9 cellular contexts compared by ENCODE assay signal in genomic region chr20:33647603-33648395, GRCh38. TPM values are rescaled to one million over a fixed set of nuclear protein-coding genes. Genes with fewer than 3 reads are reported as not detected.
DNase-seq lines count a peak whose midpoint lies in the region; ATAC-seq and TF ChIP-seq lines count a peak whose summit lies in the region.
"Had no signal": no experiment of that assay in that cellular context is flagged by ENCODE, and none has a peak within 500 bp of the region (broad histone marks: within the 10 kb centered on the region; RNA-seq: fewer than 3 reads in every experiment).

No MANE protein-coding gene starts in this region.

- H3K9me2 ChIP-seq in hepatocyte (replicated peaks; ENCODE audit: insufficient read depth): no peaks in the 10 kb centered on the region

- peaks cover 19% of the 10 kb centered on the region for H3K4me1 Mint-ChIP-seq in stimulated activated naive CD8-positive, alpha-beta T cell treated with anti-CD3 and anti-CD28 coated beads, Interleukin-15, amount 100 ng/mL, for 72 hours

- no peaks in the 10 kb centered on the region for H3K27me3 ChIP-seq in stomach
- H3K27me3 ChIP-seq in hepatocyte: no peaks in the 10 kb centered on the region
- no peaks in the 10 kb centered on the region for H3K27me3 ChIP-seq in SJCRH30

- no peak overlapping the region for H3K4me3 Mint-ChIP-seq in stimulated activated naive CD8-positive, alpha-beta T cell treated with anti-CD3 and anti-CD28 coated beads, Interleukin-15, amount 100 ng/mL, for 72 hours

- TF ChIP-seq CTCF in stomach (IDR thresholded peaks at IDR 0.05) (peak in 1 of 7 experiments; percentile 4), hepatocyte (IDR thresholded peaks at IDR 0.05; ENCODE audit: poor library complexity) (no peak)

- H3K79me2 ChIP-seq in hepatocyte: no peaks in the 10 kb centered on the region

- H3K27ac Mint-ChIP-seq in stimulated activated naive CD8-positive, alpha-beta T cell treated with anti-CD3 and anti-CD28 coated beads, Interleukin-15, amount 100 ng/mL, for 72 hours: peak overlapping the region in 1 of 2 donors; percentile 54

- H3K27me3 Mint-ChIP-seq in stimulated activated naive CD8-positive, alpha-beta T cell treated with anti-CD3 and anti-CD28 coated beads, Interleukin-15, amount 100 ng/mL, for 72 hours: no peaks in the 10 kb centered on the region

- no peak overlapping the region for H2AFZ ChIP-seq in hepatocyte

- peaks cover 13 to 34% (median 33%) of the 10 kb centered on the region in 4 donors for H3K36me3 ChIP-seq in stomach
- H3K36me3 ChIP-seq in hepatocyte (replicated peaks; ENCODE audit: insufficient read depth, low read depth): no peaks in the 10 kb centered on the region
- H3K36me3 ChIP-seq in SJCRH30: no peaks in the 10 kb centered on the region; the same call in none of the 2 replicates

- TF ChIP-seq POLR2A in stomach (IDR thresholded peaks at IDR 0.05): no peak

- no peak for TF ChIP-seq EP300 in stomach (IDR thresholded peaks at IDR 0.05)

- H3K9me3 ChIP-seq in stomach (no peaks in the 10 kb centered on the region), hepatocyte (ENCODE audit: low read depth) (no peaks in the 10 kb centered on the region), SJCRH30 (replicated peaks) (no peaks in the 10 kb centered on the region)

- H3K27ac ChIP-seq in stomach: peak overlapping the region; percentile 68 to 78 (median 74)
- H3K27ac ChIP-seq in hepatocyte: no peak overlapping the region
- H3K27ac ChIP-seq in SJCRH30: no peak overlapping the region

- ATAC-seq in stimulated activated naive CD8-positive, alpha-beta T cell treated with anti-CD3 and anti-CD28 coated beads, Interleukin-15, amount 100 ng/mL, for 72 hours: no peak

- peak; percentile 17 for DNase-seq in NCI-H510A treated with DMSO at 0.1 percent for 48 hours (lab: John Stamatoyannopoulos, UW)
- no peak for DNase-seq in NCI-H510A (lab: John Stamatoyannopoulos, UW)
- peak; percentile 34 for DNase-seq in HT1080 (ENCODE audit: low read depth)
- DNase-seq in fibroblast of gingiva (ENCODE audit: low read depth): peak; percentile 91
- peak; percentile 59 for DNase-seq in stomach
- DNase-seq in hepatocyte (ENCODE audit: low spot score): no peak
- DNase-seq in stimulated activated naive CD8-positive, alpha-beta T cell treated with anti-CD3 and anti-CD28 coated beads, Interleukin-15, amount 100 ng/mL, for 72 hours: no peak
- DNase-seq in SJCRH30: no peak
- DNase-seq: NCI-H1417 treated with DMSO at 0.1 percent for 48 hours had no signal

- H3K4me1 ChIP-seq in stomach (peaks cover 39 to 55% (median 49%) of the 10 kb centered on the region in 4 donors), hepatocyte (ENCODE audit: insufficient read depth) (peaks cover 2% of the 10 kb centered on the region), SJCRH30 (no peaks in the 10 kb centered on the region)

- H4K20me1 ChIP-seq in hepatocyte (ENCODE audit: insufficient read depth, poor library complexity, severe bottlenecking): no peaks in the 10 kb centered on the region

- intact Hi-C loops in stomach (cut with DNase I; ENCODE audit: low total_unique reads): no loop called here

- no peaks in the 10 kb centered on the region for H3K9me3 Mint-ChIP-seq in stimulated activated naive CD8-positive, alpha-beta T cell treated with anti-CD3 and anti-CD28 coated beads, Interleukin-15, amount 100 ng/mL, for 72 hours

- H3K4me3 ChIP-seq in stomach (peak overlapping the region in 1 of 4 donors; percentile 4), hepatocyte (no peak overlapping the region), SJCRH30 (no peak overlapping the region)

- 36 to 65% (median 48%) methylated on average over 11 of the region's 11 CpGs for WGBS in stomach, 5 donors
- WGBS in hepatocyte (ENCODE audit: low lambda C conversion rate, missing lambda C conversion rate): 93% methylated on average over 11 of the region's 11 CpGs

- no peak overlapping the region for H3K4me2 ChIP-seq in hepatocyte

RNA-seq across cellular contexts. Expression of gene C20orf144, which starts 14.3 kb away (rescaled TPM):
- 0.16 TPM in 1 of 2 replicates, not detected in the other for total RNA-seq in HT1080 (2014; rRNA removed; shearing (Covaris generic))
- polyA plus RNA-seq in HT1080 (2015; cell fraction: cytosol; rRNA removed): 0.06 and 0.17 TPM in 2 replicates
- not detected in 2 replicates for polyA plus RNA-seq in HT1080 (2015; cell fraction: nucleus; rRNA removed)
- total RNA-seq in stomach (not detected), hepatocyte (0.30 TPM in 1 of 2 replicates, not detected in the other)
- polyA plus RNA-seq in stomach (under 1 TPM in 2 of 3 donors, not detected in 1; 0.19 to 0.31 TPM), hepatocyte (0.41 and 0.46 TPM in 2 replicates)
- 0.38 and 0.42 TPM in 2 replicates for total RNA-seq in SJCRH30 (2014; rRNA removed; shearing (Covaris generic))

RNA-seq across cellular contexts. Expression of gene ACTL10, which starts 18.9 kb away (rescaled TPM):
- 0.06 TPM in 1 of 2 replicates, not detected in the other for total RNA-seq in HT1080 (2014; rRNA removed; shearing (Covaris generic))
- polyA plus RNA-seq in HT1080 (2015; cell fraction: cytosol; rRNA removed): 0.03 TPM in 1 of 2 replicates, not detected in the other
- not detected in 2 replicates for polyA plus RNA-seq in HT1080 (2015; cell fraction: nucleus; rRNA removed)
- 10 to 100 TPM in 1 of 5 donors, 1 to 10 TPM in 3, not detected in 1; 1.1 to 12.3 (median 1.3) TPM for total RNA-seq in stomach
- 1 to 10 TPM; 1.4 to 2.9 (median 2.4) TPM for polyA plus RNA-seq in stomach
- total RNA-seq in hepatocyte: 0.17 and 0.24 TPM in 2 replicates
- 1.6 and 2.6 TPM in 2 replicates for polyA plus RNA-seq in hepatocyte
- total RNA-seq in SJCRH30 (2014; rRNA removed; shearing (Covaris generic)): 0.10 TPM in 1 of 2 replicates, not detected in the other

RNA-seq across cellular contexts. Expression of gene NECAB3, which starts 26.4 kb away (rescaled TPM):
- total RNA-seq in HT1080 (2014; rRNA removed; shearing (Covaris generic)): 22.8 and 25.1 TPM in 2 replicates
- polyA plus RNA-seq in HT1080 (2015; cell fraction: cytosol; rRNA removed): 9.3 and 9.5 TPM in 2 replicates
- polyA plus RNA-seq in HT1080 (2015; cell fraction: nucleus; rRNA removed): 29.2 and 38.5 TPM in 2 replicates
- 100 to 1,000 TPM in 3 of 5 donors, 10 to 100 TPM in 2; 28.1 to 335 (median 113) TPM for total RNA-seq in stomach
- polyA plus RNA-seq in stomach: 10 to 100 TPM; 31.4 to 60.0 (median 51.3) TPM
- 46.2 and 50.6 TPM in 2 replicates for total RNA-seq in hepatocyte
- polyA plus RNA-seq in hepatocyte: 55.4 and 64.9 TPM in 2 replicates
- 28.2 and 30.8 TPM in 2 replicates for total RNA-seq in SJCRH30 (2014; rRNA removed; shearing (Covaris generic))

RNA-seq across cellular contexts. Expression of gene E2F1, which starts 38.4 kb away (rescaled TPM):
- 37.1 and 48.7 TPM in 2 replicates for total RNA-seq in HT1080 (2014; rRNA removed; shearing (Covaris generic))
- polyA plus RNA-seq in HT1080 (2015; cell fraction: cytosol; rRNA removed): 27.4 and 32.2 TPM in 2 replicates
- polyA plus RNA-seq in HT1080 (2015; cell fraction: nucleus; rRNA removed): 31.2 and 33.8 TPM in 2 replicates
- total RNA-seq in stomach: 10 to 100 TPM in 2 of 5 donors, 1 to 10 TPM in 3; 2.3 to 24.9 (median 4.2) TPM
- 1 to 10 TPM; 2.3 to 8.1 (median 4.9) TPM for polyA plus RNA-seq in stomach
- 9.1 and 11.0 TPM in 2 replicates for total RNA-seq in hepatocyte
- 11.8 and 14.3 TPM in 2 replicates for polyA plus RNA-seq in hepatocyte
- 103 and 112 TPM in 2 replicates for total RNA-seq in SJCRH30 (2014; rRNA removed; shearing (Covaris generic))

Comparison
In these comparisons a context has a peak if more than half of its experiments do, and no peak if none do; other contexts are left out.
1. DNase-seq: peak in NCI-H510A treated with DMSO at 0.1 percent for 48 hours (single experiment), HT1080 (single experiment), fibroblast of gingiva (single experiment) and stomach (single experiment); none in NCI-H510A (single experiment), hepatocyte (single experiment), stimulated activated naive CD8-positive, alpha-beta T cell treated with anti-CD3 and anti-CD28 coated beads, Interleukin-15, amount 100 ng/mL, for 72 hours (0 of 2) and SJCRH30 (0 of 2).
2. H3K27ac ChIP-seq: peak in stomach (5 of 5); none in hepatocyte (single experiment) and SJCRH30 (single experiment).